In genomic region chr5:143922718-143923117, GRCh38 we compare ENCODE assay signal across 13 cellular contexts.
DNase-seq lines count a peak whose midpoint lies in the region; ATAC-seq and TF ChIP-seq lines count a peak whose summit lies in the region.
"Had no signal": no experiment of that assay in that cellular context is flagged by ENCODE, and none has a peak within 500 bp of the region (broad histone marks: within the 10 kb centered on the region; RNA-seq: fewer than 3 reads in every experiment).

No MANE protein-coding gene starts in this region.

- H3K36me3 Mint-ChIP-seq in glutamatergic neuron (ENCODE audit: unreplicated experiment), result no peaks in the 10 kb centered on the region

- no peak overlapping the region for H3K4me3 Mint-ChIP-seq in glutamatergic neuron (ENCODE audit: unreplicated experiment)

- no peak for ATAC-seq in HG02798 (IDR thresholded peaks at IDR 0.05; ENCODE audit: poor library complexity, unreplicated experiment)

- no peaks in the 10 kb centered on the region for H3K27me3 Mint-ChIP-seq in glutamatergic neuron (ENCODE audit: unreplicated experiment)

- no peaks in the 10 kb centered on the region for H3K27me3 ChIP-seq in kidney epithelial cell (ENCODE audit: control insufficient read depth, insufficient read depth, low read length)

- H3K4me3 ChIP-seq in choroid plexus epithelial cell (ENCODE audit: low read depth, low read length), result no peak overlapping the region
- no peak overlapping the region for H3K4me3 ChIP-seq in kidney epithelial cell (ENCODE audit: low read depth, low read length)

- H3K36me3 ChIP-seq in kidney epithelial cell (ENCODE audit: control insufficient read depth, insufficient read depth, low read length), result no peaks in the 10 kb centered on the region

- no peaks in the 10 kb centered on the region for H3K9me3 Mint-ChIP-seq in glutamatergic neuron (ENCODE audit: unreplicated experiment)

- TF ChIP-seq CTCF in choroid plexus epithelial cell (conservative IDR thresholded peaks at IDR 0.05; ENCODE audit: low read depth, low read length), result no peak
- TF ChIP-seq CTCF in kidney epithelial cell (IDR thresholded peaks at IDR 0.05; ENCODE audit: insufficient read depth, low read length, poor library complexity, severe bottlenecking), result no peak
- no peak for TF ChIP-seq CTCF in glutamatergic neuron (IDR thresholded peaks at IDR 0.05; ENCODE audit: partially characterized antibody, unreplicated experiment)

- H3K4me1 Mint-ChIP-seq in glutamatergic neuron (ENCODE audit: low read depth, unreplicated experiment), result no peaks in the 10 kb centered on the region

- DNase-seq in A172 (ENCODE audit: low spot score), result peak; percentile 57
- peak; percentile 65 for DNase-seq in HT1080 (ENCODE audit: low read depth)
- DNase-seq in choroid plexus epithelial cell (ENCODE audit: low read depth), result peak; percentile 54
- DNase-seq in kidney epithelial cell (ENCODE audit: low read depth), result peak; percentile 16
- no peak for DNase-seq in NCI-H526 treated with DMSO at 0.1 percent for 48 hours (lab: John Stamatoyannopoulos, UW)
- DNase-seq in glutamatergic neuron, result no peak
- DNase-seq in SIG-M5 treated with dmso at 0.1 percent for 504 hours (lab: John Stamatoyannopoulos, UW; ENCODE audit: unreplicated experiment), result no peak
- DNase-seq: activated CD4-positive, alpha-beta T cell treated with anti-CD3 and anti-CD28 coated beads for 1 hour; activated naive CD4-positive, alpha-beta T cell treated with Interleukin-2 at 50 U/mL for 16 hours; NCI-H2171; SHP77; small intestine had no signal

- no peak overlapping the region for H3K27ac Mint-ChIP-seq in glutamatergic neuron (ENCODE audit: unreplicated experiment)

Comparison
In these comparisons a context has a peak if more than half of its experiments do, and no peak if none do; other contexts are left out.
1. DNase-seq: peak in A172 (single experiment), HT1080 (single experiment), choroid plexus epithelial cell (single experiment) and kidney epithelial cell (single experiment); none in NCI-H526 treated with DMSO at 0.1 percent for 48 hours (single experiment), glutamatergic neuron (single experiment) and SIG-M5 treated with dmso at 0.1 percent for 504 hours (single experiment).